In the genomic region with DNA sequence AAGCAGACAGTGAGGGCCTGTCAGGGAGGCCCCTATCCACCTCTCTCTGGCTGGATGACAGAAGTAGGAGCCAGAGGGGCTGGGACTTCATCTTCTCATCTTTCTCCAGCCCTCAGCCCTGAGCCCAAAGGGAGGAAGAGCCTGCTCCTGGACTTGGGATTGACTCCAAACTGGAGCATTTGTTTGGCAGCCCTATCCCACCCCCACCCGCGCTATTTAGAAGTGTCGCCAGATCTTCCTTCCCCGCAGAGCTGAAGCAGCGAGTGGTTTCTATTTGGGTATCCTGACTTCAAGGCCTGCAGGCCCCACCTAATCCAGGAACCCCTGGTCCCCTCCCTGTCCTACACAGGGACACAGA, we compare ENCODE assay signal across 13 cellular contexts. TPM values are rescaled to one million over a fixed set of nuclear protein-coding genes. Genes with fewer than 3 reads are reported as not detected.
DNase-seq lines count a peak whose midpoint lies in the region; ATAC-seq, FAIRE-seq and TF ChIP-seq lines count a peak whose summit lies in the region.
"Had no signal": no experiment of that assay in that cellular context is flagged by ENCODE, and none has a peak within 500 bp of the region (broad histone marks: within the 10 kb centered on the region; RNA-seq: fewer than 3 reads in every experiment).

No MANE protein-coding gene starts in this region.

- no peak overlapping the region for H3K9ac ChIP-seq in muscle layer of colon (ENCODE audit: low read length)

- H3K36me3 ChIP-seq in Panc1 (ENCODE audit: control insufficient read depth, insufficient read depth, low read length) (no peaks in the 10 kb centered on the region), muscle layer of colon (ENCODE audit: insufficient read depth, low read length) (no peaks in the 10 kb centered on the region), thoracic aorta (no peaks in the 10 kb centered on the region)

- TF ChIP-seq CTCF in Panc1 (IDR thresholded peaks at IDR 0.05) (no peak), thoracic aorta (IDR thresholded peaks at IDR 0.05) (no peak)

- intact Hi-C loops in Panc1 (cut with micrococcal nuclease; ENCODE audit: unreplicated experiment), result no loop called here

- DNase-seq in Panc1 (ENCODE audit: low read depth, low spot score) (no peak), fibroblast of peridontal ligament (ENCODE audit: extremely low read depth) (peak; percentile 54), thoracic aorta (ENCODE audit: low spot score) (no peak), HEK293T (ENCODE audit: extremely low spot score) (no peak), HTR-8/SVneo (ENCODE audit: insufficient read length, low spot score) (no peak), T1000 (lab: John Stamatoyannopoulos, UW) (no peak)
- DNase-seq: activated T-cell treated with anti-CD3 and anti-CD28 coated beads, Interleukin-2, amount 50 U/mL, for 72 hours; CD8-positive, alpha-beta memory T cell; OCI-M1 had no signal

- H3K4me1 ChIP-seq in Panc1 (ENCODE audit: control insufficient read depth, insufficient read depth, low read length) (peaks cover 57% of the 10 kb centered on the region), muscle layer of colon (ENCODE audit: insufficient read depth, low read length) (peaks cover 40% of the 10 kb centered on the region), thoracic aorta (ENCODE audit: control insufficient read depth in 1 of 2, low read depth in 2 of 2) (peaks cover 31 to 49% of the 10 kb centered on the region in 2 donors)

- POLR2A ChIA-PET in Panc1 (lab: Charles Lee) (interaction anchor here (0.6 kb wide), 1 partner anchor 35 kb away, joined by 5 read pairs; no protein-coding TSS in a partner anchor), HEK293T (lab: Yijun Ruan, JAX) (interaction anchor here (0.7 to 0.8 kb wide), 2 partner anchors 9 to 38 kb away, joined by 3 to 7 read pairs; partner anchors contain the start of genes CRABP2 and NES)

- FAIRE-seq in HTR-8/SVneo (lab: Jason Lieb, UNC), result no peak
- FAIRE-seq: GM12878 had no signal

- BruUV-seq in Panc1 (replicated peaks; lab: Mats Ljungman, UMichigan), result no TSS peak

- CTCF ChIA-PET in Panc1 (lab: Charles Lee), result interaction anchor here (0.6 kb wide), 1 partner anchor 25 kb away, joined by 3 read pairs; no protein-coding TSS in a partner anchor
- CTCF ChIA-PET in HEK293T (lab: Yijun Ruan, JAX), result interaction anchor here (0.6 to 1.8 kb wide), 2 partner anchors 22 to 39 kb away, joined by 5 to 10 read pairs; no protein-coding TSS in a partner anchor

- H3K4me3 ChIP-seq in Panc1 (ENCODE audit: low read depth in 2 of 2, low read length in 2 of 2) (no peak overlapping the region), muscle layer of colon (ENCODE audit: low read depth in 1 of 2, low read length in 2 of 2) (no peak overlapping the region), thoracic aorta (no peak overlapping the region)
- H3K4me3 ChIP-seq: GM12878 had no signal

- H3K9me3 ChIP-seq in Panc1 (ENCODE audit: control insufficient read depth, insufficient read depth, low read depth, low read length) (no peaks in the 10 kb centered on the region), muscle layer of colon (ENCODE audit: low read length) (no peaks in the 10 kb centered on the region), thoracic aorta (no peaks in the 10 kb centered on the region)

- H3K27me3 ChIP-seq in Panc1 (ENCODE audit: control insufficient read depth, insufficient read depth, low read length) (no peaks in the 10 kb centered on the region), muscle layer of colon (ENCODE audit: control insufficient read depth in 1 of 2, insufficient read depth in 2 of 2, low read length in 2 of 2) (no peaks in the 10 kb centered on the region), thoracic aorta (replicated peaks; ENCODE audit: insufficient read depth) (no peaks in the 10 kb centered on the region)

- in situ Hi-C loops in Panc1 (cut with HindIII; ENCODE audit: low pct_unique_long_range_greater_than_20kb, low sequenced_read_pairs), result no loop called here

- ATAC-seq in Panc1 (no peak), thoracic aorta (ENCODE audit: insufficient number of reproducible peaks, low FRiP score, low read depth) (no peak), HG03354 (IDR thresholded peaks at IDR 0.05; ENCODE audit: poor library complexity, severe bottlenecking, unreplicated experiment) (no peak)
- ATAC-seq: activated T-cell treated with anti-CD3 and anti-CD28 coated beads, Interleukin-2, amount 50 U/mL, for 72 hours; GM12878 had no signal

- H3K27ac ChIP-seq in Panc1 (ENCODE audit: low read length) (peak overlapping the region; percentile 56), muscle layer of colon (ENCODE audit: low read depth, low read length) (peak overlapping the region; percentile 59), thoracic aorta (peak overlapping the region; percentile 73 to 94)

TF ChIP-seq in HEK293T, 16 proteins besides CTCF, POLR2A, EP300 and RAD21:
- TF ChIP-seq CTBP1 (IDR thresholded peaks at IDR 0.05; ENCODE audit: borderline replicate concordance), result no peak
- no peak for TF ChIP-seq FOXK2 (IDR thresholded peaks at IDR 0.05)
- no peak for TF ChIP-seq FOXM1 (IDR thresholded peaks at IDR 0.05; ENCODE audit: borderline replicate concordance)
- no peak for TF ChIP-seq ELF4 (IDR thresholded peaks at IDR 0.05)
- no peak for TF ChIP-seq TARDBP (IDR thresholded peaks at IDR 0.05)
- no peak for TF ChIP-seq FOXA1 (IDR thresholded peaks at IDR 0.05)
- TF ChIP-seq ARNT (IDR thresholded peaks at IDR 0.05), result no peak
- no peak for TF ChIP-seq LEF1 (IDR thresholded peaks at IDR 0.05; ENCODE audit: borderline replicate concordance)
- no peak for TF ChIP-seq SP1 (IDR thresholded peaks at IDR 0.05)
- no peak for TF ChIP-seq BHLHE40 (IDR thresholded peaks at IDR 0.05; ENCODE audit: borderline replicate concordance)
- TF ChIP-seq HDGF (IDR thresholded peaks at IDR 0.05; ENCODE audit: borderline replicate concordance), result no peak
- TF ChIP-seq ZNF384 (IDR thresholded peaks at IDR 0.05), result no peak
- TF ChIP-seq SUZ12 (IDR thresholded peaks at IDR 0.05), result no peak
- TF ChIP-seq NFRKB (IDR thresholded peaks at IDR 0.05), result no peak
- TF ChIP-seq, protein P1, sequence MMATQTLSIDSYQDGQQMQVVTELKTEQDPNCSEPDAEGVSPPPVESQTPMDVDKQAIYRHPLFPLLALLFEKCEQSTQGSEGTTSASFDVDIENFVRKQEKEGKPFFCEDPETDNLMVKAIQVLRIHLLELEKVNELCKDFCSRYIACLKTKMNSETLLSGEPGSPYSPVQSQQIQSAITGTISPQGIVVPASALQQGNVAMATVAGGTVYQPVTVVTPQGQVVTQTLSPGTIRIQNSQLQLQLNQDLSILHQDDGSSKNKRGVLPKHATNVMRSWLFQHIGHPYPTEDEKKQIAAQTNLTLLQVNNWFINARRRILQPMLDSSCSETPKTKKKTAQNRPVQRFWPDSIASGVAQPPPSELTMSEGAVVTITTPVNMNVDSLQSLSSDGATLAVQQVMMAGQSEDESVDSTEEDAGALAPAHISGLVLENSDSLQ (IDR thresholded peaks at IDR 0.05), result no peak
- TF ChIP-seq L3MBTL2 (conservative IDR thresholded peaks at IDR 0.05), result no peak

RNA-seq across cellular contexts. Expression of gene NES, which starts 9.6 kb away (rescaled TPM):
- total RNA-seq in Panc1 (2021; ENCODE audit: unreplicated experiment) (56.3 TPM), thoracic aorta (10 to 100 TPM; 30.6 to 30.9 TPM)
- 61.1 TPM for polyA plus RNA-seq in Panc1 (2012; ENCODE audit: insufficient read length)
- total RNA-seq: CD8-positive, alpha-beta memory T cell had no signal
- polyA plus RNA-seq: CD8-positive, alpha-beta memory T cell had no signal

RNA-seq across cellular contexts. Expression of gene BCAN, which starts 25.7 kb away (rescaled TPM):
- total RNA-seq in Panc1 (2021; ENCODE audit: unreplicated experiment) (0.57 TPM), thoracic aorta (under 1 TPM; 0.54 to 0.99 TPM)
- polyA plus RNA-seq in Panc1 (2012; ENCODE audit: insufficient read length), result 0.51 TPM
- total RNA-seq: CD8-positive, alpha-beta memory T cell had no signal
- polyA plus RNA-seq: CD8-positive, alpha-beta memory T cell; neural cell had no signal

RNA-seq across cellular contexts. Expression of gene CRABP2, which starts 37.8 kb away (rescaled TPM):
- total RNA-seq in Panc1 (2021; ENCODE audit: unreplicated experiment) (1,115 TPM), thoracic aorta (1 to 10 TPM; 1.3 to 7.0 TPM)
- 1,502 TPM for polyA plus RNA-seq in Panc1 (2012; ENCODE audit: insufficient read length)
- polyA plus RNA-seq: CD8-positive, alpha-beta memory T cell had no signal

RNA-seq across cellular contexts. Expression of gene HAPLN2, which starts 48.4 kb away (rescaled TPM):
- total RNA-seq in Panc1 (2021; ENCODE audit: unreplicated experiment), result 0.21 TPM
- 0.44 TPM for polyA plus RNA-seq in Panc1 (2012; ENCODE audit: insufficient read length)
- 1 to 10 TPM in 1 of 2 donors, not detected in 1; 1.2 TPM for total RNA-seq in thoracic aorta
- total RNA-seq: CD8-positive, alpha-beta memory T cell; GM12878 had no signal
- polyA plus RNA-seq: CD8-positive, alpha-beta memory T cell had no signal

Comparison
In these comparisons a context has a peak if more than half of its experiments do, and no peak if none do; other contexts are left out.
1. RNA of gene CRABP2, which starts 37.8 kb away (total RNA-seq): 1,115 TPM in Panc1 (single experiment); 1.3 to 7.0 TPM in thoracic aorta; every median in the first group is over 100 times any median in the second.
2. Peak in every context shown above with its lines, with median percentiles within 50 percentile points of each other: H3K27ac ChIP-seq.